In the genomic region with DNA sequence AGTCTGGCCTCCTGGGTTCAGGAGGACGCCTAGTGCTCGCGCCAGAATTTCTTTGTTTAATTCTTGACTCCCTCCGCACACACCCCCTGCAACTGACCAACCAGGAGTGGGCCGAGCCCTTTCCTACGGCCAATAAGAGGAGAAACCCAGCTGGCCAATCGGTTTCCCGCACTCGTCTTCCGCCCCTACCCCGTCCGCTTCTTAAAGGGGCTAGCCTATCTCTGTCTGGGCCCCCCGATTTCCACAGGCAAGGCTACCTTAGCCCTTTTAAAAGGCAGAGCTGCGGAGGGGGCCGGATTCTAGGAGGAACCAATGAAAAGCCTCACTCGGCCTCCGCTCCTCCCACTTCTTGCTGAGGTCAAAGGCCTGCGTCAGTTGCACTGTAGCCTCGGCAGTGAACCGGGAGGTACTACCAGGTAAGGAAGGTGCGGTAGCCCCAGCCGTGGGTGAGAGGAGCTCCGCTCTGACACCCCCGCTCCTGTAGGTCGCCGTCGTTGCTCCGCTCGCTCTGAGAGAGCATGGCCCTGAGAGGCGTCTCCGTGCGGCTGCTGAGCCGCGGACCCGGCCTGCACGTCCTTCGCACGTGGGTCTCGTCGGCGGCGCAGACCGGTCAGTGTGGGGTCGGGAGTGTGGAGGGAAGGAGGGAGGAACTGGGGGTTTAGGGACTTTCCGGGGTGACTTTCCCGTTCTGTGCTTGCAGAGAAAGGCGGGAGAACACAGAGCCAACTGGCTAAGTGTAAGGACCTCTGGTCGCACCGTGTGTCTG, we compare ENCODE assay signal across 8 cellular contexts. TPM values are rescaled to one million over a fixed set of nuclear protein-coding genes. Genes with fewer than 3 reads are reported as not detected.
DNase-seq lines count a peak whose midpoint lies in the region; ATAC-seq and TF ChIP-seq lines count a peak whose summit lies in the region.

A gene (plus strand): TSS at position 374 of the 766 bp plus-strand sequence. CDS start 145 bp downstream, at position 519.

- peak within 1 kb of the TSS; percentile 53 for H3K9ac ChIP-seq in fibroblast of lung (ENCODE audit: insufficient read depth, low read length)

- H3K9me3 ChIP-seq in RWPE2 (ENCODE audit: severe bottlenecking) (no peaks in the 10 kb centered on the region), fibroblast of lung (ENCODE audit: control insufficient read depth, insufficient read depth, low read depth, low read length) (no peaks in the 10 kb centered on the region)
- no peaks in the 10 kb centered on the region for H3K9me3 ChIP-seq in naive thymus-derived CD4-positive, alpha-beta T cell (ENCODE audit: control insufficient read depth in 2 of 3, low read length in 3 of 3)

- peaks cover 3% of the 10 kb centered on the region; the same call in 2 of the 3 replicates for H3K9me3 Mint-ChIP-seq in GM23338
- no peaks in the 10 kb centered on the region for H3K9me3 Mint-ChIP-seq in activated T-helper 2 cell treated with anti-CD3 and anti-CD28 coated beads, Interferon-gamma antibody, Interleukin-2, Interleukin-4, amounts not matched to agents 10 μg/mL and 5 μg/mL and 100 μg/mL, durations not matched to agents 14 hours and 24 hours and 36 hours
- H3K9me3 Mint-ChIP-seq in naive thymus-derived CD4-positive, alpha-beta T cell = peaks cover 0 to 7% (median 0%) of the 10 kb centered on the region in 11 donors
- H3K9me3 Mint-ChIP-seq in stimulated activated naive B cell treated with anti-CD40 and anti-IgM and Interleukin-4, amounts not matched to agents 10 μg/mL and 1 μg/mL and 100 μg/mL, for 72 hours = no peaks in the 10 kb centered on the region

- H3K36me3 Mint-ChIP-seq in GM23338 (ENCODE audit: low read depth) = peaks cover 33% of the 10 kb centered on the region
- peaks cover 23% of the 10 kb centered on the region for H3K36me3 Mint-ChIP-seq in activated T-helper 2 cell treated with anti-CD3 and anti-CD28 coated beads, Interferon-gamma antibody, Interleukin-2, Interleukin-4, amounts not matched to agents 10 μg/mL and 5 μg/mL and 100 μg/mL, durations not matched to agents 14 hours and 24 hours and 36 hours (ENCODE audit: low read depth)
- H3K36me3 Mint-ChIP-seq in naive thymus-derived CD4-positive, alpha-beta T cell = peaks cover 5 to 17% (median 16%) of the 10 kb centered on the region in 5 donors
- peaks cover 18 to 34% of the 10 kb centered on the region in 2 donors for H3K36me3 Mint-ChIP-seq in stimulated activated naive B cell treated with anti-CD40 and anti-IgM and Interleukin-4, amounts not matched to agents 10 μg/mL and 1 μg/mL and 100 μg/mL, for 72 hours

- H3K4me2 ChIP-seq in GM23338 (peak within 1 kb of the TSS; percentile 97), fibroblast of lung (ENCODE audit: extremely low read depth, insufficient read depth, low read length) (peak within 1 kb of the TSS; percentile 99)

- ATAC-seq in GM23338 (peak; percentile 93), RWPE2 (ENCODE audit: low read depth) (peak; percentile 98)
- peak; percentile 97 for ATAC-seq in naive thymus-derived CD4-positive, alpha-beta T cell
- ATAC-seq in stimulated activated naive B cell treated with anti-CD40 and anti-IgM and Interleukin-4, amounts not matched to agents 10 μg/mL and 1 μg/mL and 100 μg/mL, for 72 hours (replicated peaks) = peak; percentile 95 to 97

- H2AFZ ChIP-seq in GM23338 = no peak within 1 kb of the TSS
- H2AFZ ChIP-seq in fibroblast of lung (ENCODE audit: low read length) = peak within 1 kb of the TSS; percentile 98

- H4K20me1 ChIP-seq in GM23338 (replicated peaks; ENCODE audit: insufficient read depth) (peaks cover 7% of the 10 kb centered on the region), fibroblast of lung (ENCODE audit: control insufficient read depth, extremely low read depth, insufficient read depth, low read length) (no peaks in the 10 kb centered on the region)

- peak within 1 kb of the TSS; percentile 64 for H3K4me3 ChIP-seq in GM23338
- H3K4me3 ChIP-seq in RWPE2 (ENCODE audit: severe bottlenecking) = peak within 1 kb of the TSS; percentile 59
- H3K4me3 ChIP-seq in fibroblast of lung (replicated peaks in 1 of 4; ENCODE audit: control extremely low read depth in 1 of 4, insufficient read depth in 1 of 4, low read depth in 3 of 4, low read length in 4 of 4) = peak within 1 kb of the TSS; percentile 82 to 99 (median 92)
- peak within 1 kb of the TSS; percentile 87 for H3K4me3 ChIP-seq in naive thymus-derived CD4-positive, alpha-beta T cell (ENCODE audit: low read length)

- POLR2A ChIA-PET in naive thymus-derived CD4-positive, alpha-beta T cell (lab: Charles Lee) = interaction anchor here (0.6 to 4.3 kb wide), 31 partner anchors 8 to 917 kb away, joined by 3 to 46 read pairs (median 5); a partner anchor contains a TSS

- H3K27me3 Mint-ChIP-seq in GM23338 (ENCODE audit: insufficient read depth, low read depth, poor library complexity) = peaks cover 30% of the 10 kb centered on the region
- H3K27me3 Mint-ChIP-seq in activated T-helper 2 cell treated with anti-CD3 and anti-CD28 coated beads, Interferon-gamma antibody, Interleukin-2, Interleukin-4, amounts not matched to agents 10 μg/mL and 5 μg/mL and 100 μg/mL, durations not matched to agents 14 hours and 24 hours and 36 hours (ENCODE audit: low read depth) = no peaks in the 10 kb centered on the region
- H3K27me3 Mint-ChIP-seq in naive thymus-derived CD4-positive, alpha-beta T cell = peaks cover 0 to 6% (median 0%) of the 10 kb centered on the region in 5 donors
- H3K27me3 Mint-ChIP-seq in stimulated activated naive B cell treated with anti-CD40 and anti-IgM and Interleukin-4, amounts not matched to agents 10 μg/mL and 1 μg/mL and 100 μg/mL, for 72 hours = no peaks in the 10 kb centered on the region

- DNase-seq in Daoy (ENCODE audit: low read depth) = peak; percentile 99
- peak; percentile 100 for DNase-seq in GM23338 (ENCODE audit: low spot score)
- peak; percentile 99 for DNase-seq in LoVo (ENCODE audit: low spot score)
- peak; percentile 99 for DNase-seq in RWPE2 (ENCODE audit: low spot score)
- DNase-seq in activated T-helper 2 cell treated with anti-CD3 and anti-CD28 coated beads, Interferon-gamma antibody, Interleukin-2, Interleukin-4, amounts not matched to agents 10 μg/mL and 5 μg/mL and 100 μg/mL, durations not matched to agents 14 hours and 24 hours and 36 hours (ENCODE audit: low spot score) = peak; percentile 96
- peak; percentile 99 for DNase-seq in fibroblast of lung (ENCODE audit: low read depth in 2 of 2)
- DNase-seq in naive thymus-derived CD4-positive, alpha-beta T cell = peak; percentile 77 to 98 (median 96)
- peak; percentile 98 for DNase-seq in stimulated activated naive B cell treated with anti-CD40 and anti-IgM and Interleukin-4, amounts not matched to agents 10 μg/mL and 1 μg/mL and 100 μg/mL, for 72 hours

- H3K36me3 ChIP-seq in GM23338 (ENCODE audit: insufficient read depth) (peaks cover 10% of the 10 kb centered on the region), RWPE2 (ENCODE audit: low read depth) (no peaks in the 10 kb centered on the region), fibroblast of lung (ENCODE audit: control insufficient read depth, insufficient read depth, low read length) (no peaks in the 10 kb centered on the region)
- H3K36me3 ChIP-seq in naive thymus-derived CD4-positive, alpha-beta T cell (ENCODE audit: control insufficient read depth in 2 of 3, insufficient read depth in 3 of 3, low read length in 3 of 3) = peaks cover 0 to 26% (median 0%) of the 10 kb centered on the region in 3 experiments

- H3K27me3 ChIP-seq in GM23338 (ENCODE audit: insufficient read depth) (peaks cover 14% of the 10 kb centered on the region), RWPE2 (ENCODE audit: insufficient read depth, poor library complexity, severe bottlenecking) (no peaks in the 10 kb centered on the region), fibroblast of lung (ENCODE audit: control insufficient read depth, insufficient read depth, low read length) (peaks cover 10% of the 10 kb centered on the region)
- H3K27me3 ChIP-seq in naive thymus-derived CD4-positive, alpha-beta T cell (ENCODE audit: control insufficient read depth in 2 of 2, insufficient read depth in 2 of 2, low read length in 2 of 2) = no peaks in the 10 kb centered on the region

- H3K4me1 ChIP-seq in GM23338 (ENCODE audit: insufficient read depth) (peaks cover 6% of the 10 kb centered on the region; the same call in 1 of the 2 replicates), RWPE2 (ENCODE audit: insufficient read depth, poor library complexity, severe bottlenecking) (no peaks in the 10 kb centered on the region), fibroblast of lung (ENCODE audit: control insufficient read depth, extremely low read depth, insufficient read depth, low read length) (peaks cover 6% of the 10 kb centered on the region)
- peaks cover 5 to 15% of the 10 kb centered on the region in 2 donors for H3K4me1 ChIP-seq in naive thymus-derived CD4-positive, alpha-beta T cell (ENCODE audit: control insufficient read depth in 2 of 2, insufficient read depth in 2 of 2, low read length in 2 of 2)

- H3K79me2 ChIP-seq in GM23338 (replicated peaks; ENCODE audit: insufficient read depth) = peaks cover 15% of the 10 kb centered on the region
- peaks cover 1% of the 10 kb centered on the region for H3K79me2 ChIP-seq in fibroblast of lung (ENCODE audit: control insufficient read depth, insufficient read depth, low read length)

- peak within 1 kb of the TSS; percentile 99 for H3K27ac Mint-ChIP-seq in GM23338
- peak within 1 kb of the TSS; percentile 81 for H3K27ac Mint-ChIP-seq in activated T-helper 2 cell treated with anti-CD3 and anti-CD28 coated beads, Interferon-gamma antibody, Interleukin-2, Interleukin-4, amounts not matched to agents 10 μg/mL and 5 μg/mL and 100 μg/mL, durations not matched to agents 14 hours and 24 hours and 36 hours
- H3K27ac Mint-ChIP-seq in naive thymus-derived CD4-positive, alpha-beta T cell = peak within 1 kb of the TSS; percentile 94 to 99 (median 98)
- H3K27ac Mint-ChIP-seq in stimulated activated naive B cell treated with anti-CD40 and anti-IgM and Interleukin-4, amounts not matched to agents 10 μg/mL and 1 μg/mL and 100 μg/mL, for 72 hours = peak within 1 kb of the TSS; percentile 98

- peak within 1 kb of the TSS; percentile 100 for H3K4me3 Mint-ChIP-seq in GM23338
- H3K4me3 Mint-ChIP-seq in activated T-helper 2 cell treated with anti-CD3 and anti-CD28 coated beads, Interferon-gamma antibody, Interleukin-2, Interleukin-4, amounts not matched to agents 10 μg/mL and 5 μg/mL and 100 μg/mL, durations not matched to agents 14 hours and 24 hours and 36 hours (ENCODE audit: low read depth) = peak within 1 kb of the TSS; percentile 95
- peak within 1 kb of the TSS; percentile 91 to 100 (median 99) for H3K4me3 Mint-ChIP-seq in naive thymus-derived CD4-positive, alpha-beta T cell
- peak within 1 kb of the TSS; percentile 94 to 97 for H3K4me3 Mint-ChIP-seq in stimulated activated naive B cell treated with anti-CD40 and anti-IgM and Interleukin-4, amounts not matched to agents 10 μg/mL and 1 μg/mL and 100 μg/mL, for 72 hours

- peaks cover 11% of the 10 kb centered on the region for H3K4me1 Mint-ChIP-seq in GM23338
- H3K4me1 Mint-ChIP-seq in activated T-helper 2 cell treated with anti-CD3 and anti-CD28 coated beads, Interferon-gamma antibody, Interleukin-2, Interleukin-4, amounts not matched to agents 10 μg/mL and 5 μg/mL and 100 μg/mL, durations not matched to agents 14 hours and 24 hours and 36 hours (ENCODE audit: low read depth) = peaks cover 9% of the 10 kb centered on the region
- peaks cover 16 to 41% (median 30%) of the 10 kb centered on the region in 7 donors for H3K4me1 Mint-ChIP-seq in naive thymus-derived CD4-positive, alpha-beta T cell
- H3K4me1 Mint-ChIP-seq in stimulated activated naive B cell treated with anti-CD40 and anti-IgM and Interleukin-4, amounts not matched to agents 10 μg/mL and 1 μg/mL and 100 μg/mL, for 72 hours = peaks cover 19 to 29% of the 10 kb centered on the region in 2 donors

- CTCF ChIA-PET in naive thymus-derived CD4-positive, alpha-beta T cell (lab: Charles Lee) = interaction anchor here (0.6 to 2.3 kb wide), 15 partner anchors 8 to 971 kb away, joined by 3 to 21 read pairs (median 4); a partner anchor contains a TSS

- no peaks in the 10 kb centered on the region for H3K9me2 ChIP-seq in GM23338 (ENCODE audit: insufficient read depth)

- intact Hi-C loops in activated T-helper 2 cell treated with anti-CD3 and anti-CD28 coated beads, Interferon-gamma antibody, Interleukin-2, Interleukin-4, amounts not matched to agents 10 μg/mL and 5 μg/mL and 100 μg/mL, durations not matched to agents 14 hours and 24 hours and 36 hours (cut with micrococcal nuclease) = loop anchor here (2.0 kb wide), 2 partner anchors 28 to 48 kb away; a partner anchor contains a TSS
- intact Hi-C loops in naive thymus-derived CD4-positive, alpha-beta T cell (cut with micrococcal nuclease) = loop anchor here (1.0 to 2.0 kb wide), 10 partner anchors 10 to 226 kb away; a partner anchor contains a TSS

- TF ChIP-seq CTCF in GM23338 (conservative IDR thresholded peaks at IDR 0.05; ENCODE audit: low read depth in 2 of 2) = no peak
- no peak for TF ChIP-seq CTCF in RWPE2 (IDR thresholded peaks at IDR 0.05; ENCODE audit: poor library complexity, severe bottlenecking)
- TF ChIP-seq CTCF in fibroblast of lung (conservative IDR thresholded peaks at IDR 0.05 in 1 of 2, IDR thresholded peaks at IDR 0.05 in 1 of 2; ENCODE audit: low read depth in 1 of 2, low read length in 2 of 2) = no peak

- H3K27ac ChIP-seq in GM23338 (ENCODE audit: low read depth) = no peak within 1 kb of the TSS
- no peak within 1 kb of the TSS for H3K27ac ChIP-seq in RWPE2 (ENCODE audit: poor library complexity, severe bottlenecking)
- H3K27ac ChIP-seq in fibroblast of lung (ENCODE audit: insufficient read depth, low read length) = peak within 1 kb of the TSS; percentile 61
- H3K27ac ChIP-seq in naive thymus-derived CD4-positive, alpha-beta T cell (ENCODE audit: low read depth, low read length) = peak within 1 kb of the TSS; percentile 83

- peaks cover 9% of the 10 kb centered on the region for H3F3A ChIP-seq in GM23338 (replicated peaks; ENCODE audit: low read depth)

RNA-seq across cellular contexts. Expression of the gene that starts here (rescaled TPM):
- total RNA-seq in Daoy (2014; rRNA removed; shearing (Covaris generic)) = 47.0 and 91.3 TPM in 2 replicates
- total RNA-seq in GM23338 (2014; rRNA removed; shearing (Covaris generic)) = 73.3 and 99.8 TPM in 2 replicates
- polyA plus RNA-seq in GM23338 (2016; fragmentation: Nextera tagmentation; extraction: Ambion mirVana) (51.5 and 54.1 TPM in 2 replicates), fibroblast of lung (10.3 and 15.5 TPM in 2 replicates)
- total RNA-seq in activated T-helper 2 cell treated with anti-CD3 and anti-CD28 coated beads, Interferon-gamma antibody, Interleukin-2, Interleukin-4, amounts not matched to agents 10 μg/mL and 5 μg/mL and 100 μg/mL, durations not matched to agents 14 hours and 24 hours and 36 hours = 51.6 and 53.2 TPM in 2 replicates
- total RNA-seq in fibroblast of lung = 11.8 and 18.0 TPM in 2 replicates
- polyA plus RNA-seq in fibroblast of lung (2012) = 11.1 and 17.6 TPM in 2 replicates
- polyA minus RNA-seq in fibroblast of lung (ENCODE audit: low replicate concordance) = 9.9 and 29.3 TPM in 2 replicates
- total RNA-seq in naive thymus-derived CD4-positive, alpha-beta T cell = 10 to 100 TPM; 40.1 to 74.2 (median 54.5) TPM
- 10 to 100 TPM; 22.0 to 23.2 TPM for polyA plus RNA-seq in naive thymus-derived CD4-positive, alpha-beta T cell

Comparison
In these comparisons a context has a peak if more than half of its experiments do, and no peak if none do; other contexts are left out.
1. H3K27ac ChIP-seq: peak in fibroblast of lung (single experiment) and naive thymus-derived CD4-positive, alpha-beta T cell (single experiment); none in GM23338 (single experiment) and RWPE2 (single experiment).
2. Peak in every context shown above with its lines, with median percentiles within 50 percentile points of each other: DNase-seq, ATAC-seq, H3K4me3 ChIP-seq, H3K27ac Mint-ChIP-seq and H3K4me3 Mint-ChIP-seq.